ENCODE assay signal across 14 cellular contexts in the genomic region with DNA sequence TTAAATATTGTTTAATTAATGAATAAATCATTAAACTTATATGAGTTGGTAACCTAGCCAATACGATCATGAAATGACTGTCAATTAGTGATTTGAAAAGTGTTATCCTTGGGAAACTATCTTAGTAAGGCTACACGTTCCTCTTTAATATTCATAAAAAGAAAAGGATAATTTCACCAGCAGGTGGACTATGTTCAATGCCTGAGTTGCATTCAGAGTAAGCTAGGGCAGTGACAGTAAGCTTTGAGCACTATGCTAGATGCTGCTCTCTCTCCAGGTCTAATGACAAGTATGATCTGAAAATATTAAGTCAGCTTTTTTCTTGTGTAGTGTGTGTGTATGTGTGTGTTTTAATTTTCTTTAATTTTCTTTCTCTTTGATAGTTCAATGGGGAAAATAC.
DNase-seq lines count a peak whose midpoint lies in the region; ATAC-seq, FAIRE-seq and TF ChIP-seq lines count a peak whose summit lies in the region.
"Had no signal": no experiment of that assay in that cellular context is flagged by ENCODE, and none has a peak within 500 bp of the region (broad histone marks: within the 10 kb centered on the region; RNA-seq: fewer than 3 reads in every experiment).

No MANE protein-coding gene starts in this region.

- no peak overlapping the region for H3K14ac ChIP-seq in trophoblast cell (ENCODE audit: low read length)

- H3K27ac ChIP-seq in PC-3 (ENCODE audit: low read length) (no peak overlapping the region), Karpas-422 (ENCODE audit: low read length) (no peak overlapping the region), trophoblast cell (ENCODE audit: low read depth, low read length) (no peak overlapping the region), tibial nerve (no peak overlapping the region)
- H3K27ac ChIP-seq: parathyroid adenoma had no signal

- no CpG with 5 or more reads among the region's 2 CpGs for WGBS in trophoblast cell (ENCODE audit: extremely low coverage, insufficient coverage, insufficient read length)
- 52 to 54% methylated on average over 2 of the region's 2 CpGs for WGBS in tibial nerve, 2 donors

- ATAC-seq in PC-3 (peak; percentile 95), HG03432 (IDR thresholded peaks at IDR 0.05; ENCODE audit: unreplicated experiment) (no peak)
- ATAC-seq: Right ventricle myocardium inferior had no signal

- no peak overlapping the region for H2BK12ac ChIP-seq in trophoblast cell (ENCODE audit: low read length)

- peak; percentile 24 for DNase-seq in COR-L47 (lab: John Stamatoyannopoulos, UW)
- DNase-seq in PC-3, result peak; percentile 47
- DNase-seq in epithelial cell of proximal tubule (ENCODE audit: low read depth), result no peak
- DNase-seq in Karpas-422, result no peak
- no peak for DNase-seq in trophoblast cell
- DNase-seq in tibial nerve (ENCODE audit: low spot score in 2 of 2), result no peak
- DNase-seq: DMS79; effector CD8-positive, alpha-beta T cell; NCI-H1105; T-helper 2 cell had no signal

- H3K79me2 ChIP-seq in PC-3 (ENCODE audit: low read length) (no peaks in the 10 kb centered on the region), Karpas-422 (ENCODE audit: low read length) (no peaks in the 10 kb centered on the region), trophoblast cell (ENCODE audit: control insufficient read depth, insufficient read depth, low read length, poor library complexity) (no peaks in the 10 kb centered on the region)
- H3K79me2 ChIP-seq: parathyroid adenoma had no signal

- intact Hi-C loops in PC-3 (cut with micrococcal nuclease), result loop anchor here (1.0 to 5.0 kb wide), 4 partner anchors 113 to 450 kb away; no protein-coding TSS in a partner anchor

- H4K91ac ChIP-seq in trophoblast cell (ENCODE audit: low read depth, low read length), result no peak overlapping the region

- H2BK120ac ChIP-seq in trophoblast cell (ENCODE audit: insufficient read depth, low read length, poor library complexity), result no peak overlapping the region

- H3K4me2 ChIP-seq in PC-3 (ENCODE audit: low read length) (no peak overlapping the region), Karpas-422 (ENCODE audit: low read depth, low read length, poor library complexity, severe bottlenecking) (no peak overlapping the region), trophoblast cell (ENCODE audit: low read length) (no peak overlapping the region)

- H4K8ac ChIP-seq in trophoblast cell (ENCODE audit: low read depth, low read length), result no peak overlapping the region

- H3K4me1 ChIP-seq in PC-3 (ENCODE audit: insufficient read depth, low read length) (no peaks in the 10 kb centered on the region), Karpas-422 (ENCODE audit: low read length) (no peaks in the 10 kb centered on the region), trophoblast cell (ENCODE audit: control insufficient read depth in 1 of 2, insufficient read depth in 2 of 2, low read length in 2 of 2) (no peaks in the 10 kb centered on the region), tibial nerve (no peaks in the 10 kb centered on the region)
- H3K4me1 ChIP-seq: parathyroid adenoma had no signal

- H3K27me3 ChIP-seq in PC-3 (ENCODE audit: low read length), result no peaks in the 10 kb centered on the region
- H3K27me3 ChIP-seq in Karpas-422 (ENCODE audit: low read length), result no peaks in the 10 kb centered on the region
- no peaks in the 10 kb centered on the region for H3K27me3 ChIP-seq in trophoblast cell (ENCODE audit: insufficient read depth, low read length)
- H3K27me3 ChIP-seq in tibial nerve, result no peaks in the 10 kb centered on the region

- H3K18ac ChIP-seq in trophoblast cell (ENCODE audit: low read length), result no peak overlapping the region

- H4K20me1 ChIP-seq in PC-3 (ENCODE audit: low read length) (no peaks in the 10 kb centered on the region), Karpas-422 (ENCODE audit: insufficient read depth, low read depth, low read length) (no peaks in the 10 kb centered on the region)

- H3K9me3 ChIP-seq in PC-3 (ENCODE audit: low read length) (0 out of 2 replicates have a peak, but pooled peaks cover 6% of the 10 kb centered on the region), Karpas-422 (ENCODE audit: low read length) (peaks cover 30% of the 10 kb centered on the region), trophoblast cell (ENCODE audit: insufficient read depth, low read depth, low read length) (no peaks in the 10 kb centered on the region), tibial nerve (no peaks in the 10 kb centered on the region)

- no TSS peak for BruUV-seq in PC-3 (replicated peaks; lab: Mats Ljungman, UMichigan)

- H3K9me2 ChIP-seq in PC-3 (replicated peaks; ENCODE audit: low read length) (no peaks in the 10 kb centered on the region), Karpas-422 (replicated peaks; ENCODE audit: insufficient read depth, low read length) (no peaks in the 10 kb centered on the region)

- CTCF ChIA-PET in PC-3 (lab: Charles Lee), result interaction anchor here (0.6 to 2.0 kb wide), 5 partner anchors 113 to 454 kb away, joined by 3 to 6 read pairs (median 4); no protein-coding TSS in a partner anchor

- H4K12ac ChIP-seq in trophoblast cell (ENCODE audit: low read depth, low read length), result no peak overlapping the region

- no peaks in the 10 kb centered on the region for H3K79me1 ChIP-seq in trophoblast cell (ENCODE audit: low read length)

- H3K36me3 ChIP-seq in PC-3 (ENCODE audit: low read depth, low read length) (no peaks in the 10 kb centered on the region), Karpas-422 (ENCODE audit: insufficient read depth, low read length) (no peaks in the 10 kb centered on the region), trophoblast cell (ENCODE audit: control insufficient read depth in 1 of 2, insufficient read depth in 2 of 2, low read length in 2 of 2) (no peaks in the 10 kb centered on the region), tibial nerve (no peaks in the 10 kb centered on the region)

- POLR2A ChIA-PET in PC-3 (lab: Charles Lee; ENCODE audit: unreplicated experiment), result interaction anchor here (0.5 kb wide), 1 partner anchor 208 kb away, joined by 3 read pairs; no protein-coding TSS in a partner anchor

- no peak overlapping the region for H3K9ac ChIP-seq in PC-3 (ENCODE audit: low read length)
- no peak overlapping the region for H3K9ac ChIP-seq in Karpas-422 (ENCODE audit: low read length)
- no peak overlapping the region for H3K9ac ChIP-seq in trophoblast cell (ENCODE audit: low read length)
- H3K9ac ChIP-seq: parathyroid adenoma had no signal

- H3K23ac ChIP-seq in trophoblast cell (ENCODE audit: low read length), result no peak overlapping the region

- no peaks in the 10 kb centered on the region for H3F3A ChIP-seq in PC-3 (ENCODE audit: low read length, unreplicated experiment)

- TF ChIP-seq POLR2A in tibial nerve (IDR thresholded peaks at IDR 0.05), result no peak

- H2BK5ac ChIP-seq in trophoblast cell (ENCODE audit: low read depth, low read length, poor library complexity), result no peak overlapping the region

- FAIRE-seq in A204.1 (lab: Jason Lieb, UNC), result peak; percentile 76

- no peak overlapping the region for H3K4ac ChIP-seq in trophoblast cell (ENCODE audit: low read depth, low read length)

- TF ChIP-seq EP300 in tibial nerve (IDR thresholded peaks at IDR 0.05), result no peak

- H2AK5ac ChIP-seq in trophoblast cell (ENCODE audit: low read length), result no peak overlapping the region

- TF ChIP-seq CTCF in PC-3 (conservative IDR thresholded peaks at IDR 0.05; ENCODE audit: low read depth, low read length) (peak; percentile 58), epithelial cell of proximal tubule (conservative IDR thresholded peaks at IDR 0.05; ENCODE audit: low read depth, low read length) (peak; percentile 33), tibial nerve (IDR thresholded peaks at IDR 0.05) (no peak)

- no peak overlapping the region for H2AFZ ChIP-seq in PC-3 (ENCODE audit: low read length)
- no peak overlapping the region for H2AFZ ChIP-seq in Karpas-422 (ENCODE audit: low read length)
- H2AFZ ChIP-seq in trophoblast cell (ENCODE audit: insufficient read depth, low read length, poor library complexity), result no peak overlapping the region
- H2AFZ ChIP-seq: parathyroid adenoma had no signal

- H3K4me3 ChIP-seq in PC-3 (ENCODE audit: low read length) (no peak overlapping the region), epithelial cell of proximal tubule (ENCODE audit: low read depth, low read length) (no peak overlapping the region), Karpas-422 (ENCODE audit: low read length) (no peak overlapping the region), trophoblast cell (ENCODE audit: low read depth, low read length) (no peak overlapping the region), tibial nerve (no peak overlapping the region)

Comparison
In these comparisons a context has a peak if more than half of its experiments do, and no peak if none do; other contexts are left out.
1. DNase-seq: peak in COR-L47 (single experiment) and PC-3 (single experiment); none in epithelial cell of proximal tubule (single experiment), Karpas-422 (single experiment), trophoblast cell (0 of 2) and tibial nerve (0 of 2).
2. CTCF ChIP-seq: peak in PC-3 (single experiment) and epithelial cell of proximal tubule (single experiment); none in tibial nerve (0 of 5).